ENCODE assay signal across 8 cellular contexts in genomic region chr1:10941891-10942541, GRCh38.
DNase-seq lines count a peak whose midpoint lies in the region; ATAC-seq and TF ChIP-seq lines count a peak whose summit lies in the region.

No MANE protein-coding gene starts in this region.

- DNase-seq in EL (peak; percentile 37), Kasumi-1 (lab: John Stamatoyannopoulos, UW) (peak; percentile 42 to 48), mucosa of descending colon (peak; percentile 67 to 81 (median 76))
- peak; percentile 75 for DNase-seq in activated CD4-positive, alpha-beta T cell treated with anti-CD3 and anti-CD28 coated beads for 48 hours
- peak; percentile 62 for DNase-seq in effector CD8-positive, alpha-beta T cell (lab: John Stamatoyannopoulos, UW)
- peak; percentile 81 for DNase-seq in stimulated activated naive CD8-positive, alpha-beta T cell treated with anti-CD3 and anti-CD28 coated beads, Interleukin-15, Interleukin-2, amounts not matched to agents 100 U/mL and 50 U/mL, for 24 hours

- ATAC-seq in mucosa of descending colon (peak; percentile 61), HG03457 (IDR thresholded peaks at IDR 0.05; ENCODE audit: unreplicated experiment) (no peak), HG02763 (IDR thresholded peaks at IDR 0.05; ENCODE audit: unreplicated experiment) (no peak)
- no peak for ATAC-seq in stimulated activated naive CD8-positive, alpha-beta T cell treated with anti-CD3 and anti-CD28 coated beads, Interleukin-15, Interleukin-2, amounts not matched to agents 100 U/mL and 50 U/mL, for 24 hours

- no peaks in the 10 kb centered on the region for H3K9me3 ChIP-seq in mucosa of descending colon

- intact Hi-C loops in mucosa of descending colon (cut with DNase I, micrococcal nuclease) = no loop called here

- TF ChIP-seq CTCF in mucosa of descending colon (IDR thresholded peaks at IDR 0.05) = peak; percentile 96

- H3K4me1 ChIP-seq in mucosa of descending colon (ENCODE audit: low read depth) = peaks cover 29% of the 10 kb centered on the region

- H3K4me3 ChIP-seq in mucosa of descending colon = no peak overlapping the region

- H3K36me3 ChIP-seq in mucosa of descending colon (ENCODE audit: low read depth) = no peaks in the 10 kb centered on the region
